In the genomic region with DNA sequence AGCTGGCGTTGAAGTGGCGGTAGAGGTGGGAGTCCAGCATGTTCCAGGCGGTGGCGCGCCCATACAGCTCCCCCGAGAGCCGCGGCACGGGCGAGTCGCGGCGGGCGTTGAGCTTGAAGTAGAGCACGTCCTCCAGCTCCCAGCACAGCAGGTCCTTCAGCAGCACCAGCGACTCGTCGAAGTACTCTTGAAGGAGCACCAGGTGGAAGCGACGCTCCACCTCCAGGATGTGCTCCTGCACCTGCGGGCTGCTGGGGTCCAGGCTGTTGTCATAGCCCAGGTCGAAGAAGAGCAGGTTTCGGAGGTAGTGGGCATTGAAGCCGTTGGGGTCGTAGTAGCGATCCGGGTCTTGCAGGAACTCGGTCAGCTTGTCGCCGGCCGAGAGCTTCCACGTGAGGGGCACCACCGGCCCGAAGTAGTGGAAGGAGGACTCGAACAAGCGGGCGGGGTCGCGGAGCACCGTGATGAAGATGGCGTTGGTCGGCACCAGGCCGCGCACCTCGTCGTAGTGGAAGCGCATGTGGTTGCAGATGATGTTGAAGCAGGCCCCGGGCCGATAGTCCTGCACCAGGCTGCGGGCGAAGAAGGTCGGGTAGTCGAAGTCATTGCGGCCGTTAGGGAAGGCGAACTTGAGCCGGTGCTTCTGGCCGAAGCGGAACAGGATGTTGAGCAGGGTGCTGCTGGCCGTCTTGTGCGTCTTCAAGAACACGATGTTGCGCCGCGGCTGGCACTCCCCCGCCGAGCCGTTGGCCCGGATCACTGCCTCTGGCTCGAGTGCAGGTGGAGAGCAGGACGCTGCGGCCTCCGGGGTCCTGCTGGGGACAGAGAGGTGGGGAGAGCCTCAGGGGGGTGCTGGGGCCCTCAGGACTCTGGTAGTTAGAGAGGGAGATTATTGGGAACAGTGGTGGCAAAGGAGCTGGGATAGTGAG, we compare ENCODE assay signal across 24 cellular contexts. TPM values are rescaled to one million over a fixed set of nuclear protein-coding genes. Genes with fewer than 3 reads are reported as not detected.
"Had no signal": no experiment of that assay in that cellular context is flagged by ENCODE, and none has a peak within 500 bp of the region (broad histone marks: within the 10 kb centered on the region; RNA-seq: fewer than 3 reads in every experiment).

No MANE protein-coding gene starts in this region.

- DNase-seq: activated B cell treated with CpG ODN at 0.5 μM for 24 hours; activated CD4-positive, alpha-beta T cell treated with anti-CD3 and anti-CD28 coated beads for 4 hours; activated naive CD4-positive, alpha-beta T cell; activated naive CD8-positive, alpha-beta T cell treated with anti-CD3 and anti-CD28 coated beads for 36 hours; activated T-cell treated with anti-CD3 and anti-CD28 coated beads for 4 hours; amniotic stem cell; dorsolateral prefrontal cortex; foreskin keratinocyte; hippocampal formation; kidney; nucleus accumbens; stimulated activated CD4-positive, alpha-beta T cell treated with anti-CD3 and anti-CD28 coated beads, Interleukin-12 subunit alpha, Interleukin-12 subunit beta, amount 100 ng/mL, for 4 hours; stimulated activated CD4-positive, alpha-beta T cell treated with anti-CD3 and anti-CD28 coated beads, Interleukin-1b, Interleukin-23, amount 100 ng/mL, for 48 hours; stimulated activated CD8-positive, alpha-beta memory T cell treated with anti-CD3 and anti-CD28 coated beads, Interleukin-4, amount 100 ng/mL, for 48 hours; stimulated activated naive CD4-positive, alpha-beta T cell treated with Interleukin-2 at 50 U/mL for 16 hours; thyroid gland had no signal

- H3K4me1 Mint-ChIP-seq: activated B cell treated with CpG ODN at 0.5 μM for 24 hours; activated naive CD8-positive, alpha-beta T cell treated with anti-CD3 and anti-CD28 coated beads for 36 hours; mesothelial cell of epicardium had no signal

- H3K9me3 ChIP-seq: thyroid gland had no signal

- ATAC-seq: foreskin keratinocyte; natural killer cell treated with Interleukin-12 subunit alpha and Interleukin-12 subunit beta and Interleukin-15 and Interleukin-18, amount 100 ng/mL, for 72 hours had no signal

- H3K36me3 Mint-ChIP-seq: activated CD4-positive, alpha-beta memory T cell treated with anti-CD3 and anti-CD28 coated beads for 36 hours; activated naive CD8-positive, alpha-beta T cell treated with anti-CD3 and anti-CD28 coated beads for 36 hours; mesothelial cell of epicardium; natural killer cell treated with Interleukin-12 subunit alpha and Interleukin-12 subunit beta and Interleukin-15 and Interleukin-18, amount 100 ng/mL, for 72 hours had no signal

- H3K27me3 Mint-ChIP-seq: activated B cell treated with CpG ODN at 0.5 μM for 24 hours; activated CD4-positive, alpha-beta memory T cell treated with anti-CD3 and anti-CD28 coated beads for 36 hours; activated naive CD8-positive, alpha-beta T cell treated with anti-CD3 and anti-CD28 coated beads for 36 hours; natural killer cell treated with Interleukin-12 subunit alpha and Interleukin-12 subunit beta and Interleukin-15 and Interleukin-18, amount 100 ng/mL, for 72 hours had no signal

- H3K27me3 ChIP-seq: dorsolateral prefrontal cortex, foreskin keratinocyte, thyroid gland had no signal

- H3K27ac Mint-ChIP-seq: activated B cell treated with CpG ODN at 0.5 μM for 24 hours; activated CD4-positive, alpha-beta memory T cell treated with anti-CD3 and anti-CD28 coated beads for 36 hours; activated naive CD8-positive, alpha-beta T cell treated with anti-CD3 and anti-CD28 coated beads for 36 hours; activated T-helper 1 cell treated with anti-CD3 and anti-CD28 coated beads, Interleukin-12 subunit alpha, Interleukin-12 subunit beta, Interleukin-2, Interleukin-4 antibody, amounts not matched to agents 30 ng/mL and 10 ng/mL and 1 ng/mL, durations not matched to agents 14 hours and 24 hours and 36 hours; mesothelial cell of epicardium; natural killer cell treated with Interleukin-12 subunit alpha and Interleukin-12 subunit beta and Interleukin-15 and Interleukin-18, amount 100 ng/mL, for 72 hours; T-helper 2 cell treated with Interferon-gamma antibody and Interleukin-4, amounts not matched to agents 5 μg/mL and 100 μg/mL, for 36 hours had no signal

- H3K4me3 ChIP-seq: dorsolateral prefrontal cortex, lung, thyroid gland had no signal

- H3K4me3 Mint-ChIP-seq: activated B cell treated with CpG ODN at 0.5 μM for 24 hours; activated CD4-positive, alpha-beta memory T cell treated with anti-CD3 and anti-CD28 coated beads for 36 hours; activated naive CD8-positive, alpha-beta T cell treated with anti-CD3 and anti-CD28 coated beads for 36 hours; activated T-helper 1 cell treated with anti-CD3 and anti-CD28 coated beads, Interleukin-12 subunit alpha, Interleukin-12 subunit beta, Interleukin-2, Interleukin-4 antibody, amounts not matched to agents 30 ng/mL and 10 ng/mL and 1 ng/mL, durations not matched to agents 14 hours and 24 hours and 36 hours; mesothelial cell of epicardium; natural killer cell treated with Interleukin-12 subunit alpha and Interleukin-12 subunit beta and Interleukin-15 and Interleukin-18, amount 100 ng/mL, for 72 hours; T-helper 2 cell treated with Interferon-gamma antibody and Interleukin-4, amounts not matched to agents 5 μg/mL and 100 μg/mL, for 36 hours had no signal

- H3K27ac ChIP-seq: dorsolateral prefrontal cortex, epithelial cell of prostate, foreskin keratinocyte, thyroid gland had no signal

- H3K9me3 Mint-ChIP-seq: activated B cell treated with CpG ODN at 0.5 μM for 24 hours; activated CD4-positive, alpha-beta memory T cell treated with anti-CD3 and anti-CD28 coated beads for 36 hours; activated naive CD8-positive, alpha-beta T cell treated with anti-CD3 and anti-CD28 coated beads for 36 hours; activated T-helper 1 cell treated with anti-CD3 and anti-CD28 coated beads, Interleukin-12 subunit alpha, Interleukin-12 subunit beta, Interleukin-2, Interleukin-4 antibody, amounts not matched to agents 30 ng/mL and 10 ng/mL and 1 ng/mL, durations not matched to agents 14 hours and 24 hours and 36 hours; mesothelial cell of epicardium; natural killer cell treated with Interleukin-12 subunit alpha and Interleukin-12 subunit beta and Interleukin-15 and Interleukin-18, amount 100 ng/mL, for 72 hours; T-helper 2 cell treated with Interferon-gamma antibody and Interleukin-4, amounts not matched to agents 5 μg/mL and 100 μg/mL, for 36 hours had no signal

- H3K4me1 ChIP-seq: foreskin keratinocyte, thyroid gland had no signal

- H3K36me3 ChIP-seq: thyroid gland had no signal

RNA-seq across cellular contexts. Expression of a gene that starts 9.0 kb away (rescaled TPM):
- total RNA-seq: activated B cell treated with CpG ODN at 0.5 μM for 24 hours; activated naive CD8-positive, alpha-beta T cell treated with anti-CD3 and anti-CD28 coated beads for 36 hours; activated T-helper 1 cell treated with anti-CD3 and anti-CD28 coated beads, Interleukin-12 subunit alpha, Interleukin-12 subunit beta, Interleukin-2, Interleukin-4 antibody, amounts not matched to agents 30 ng/mL and 10 ng/mL and 1 ng/mL, durations not matched to agents 14 hours and 24 hours and 36 hours; natural killer cell treated with Interleukin-12 subunit alpha and Interleukin-12 subunit beta and Interleukin-15 and Interleukin-18, amount 100 ng/mL, for 72 hours had no signal

RNA-seq across cellular contexts. Expression of a gene that starts 18.9 kb away (rescaled TPM):
- total RNA-seq: activated B cell treated with CpG ODN at 0.5 μM for 24 hours; activated CD4-positive, alpha-beta memory T cell treated with anti-CD3 and anti-CD28 coated beads for 36 hours; activated naive CD8-positive, alpha-beta T cell treated with anti-CD3 and anti-CD28 coated beads for 36 hours; activated T-helper 1 cell treated with anti-CD3 and anti-CD28 coated beads, Interleukin-12 subunit alpha, Interleukin-12 subunit beta, Interleukin-2, Interleukin-4 antibody, amounts not matched to agents 30 ng/mL and 10 ng/mL and 1 ng/mL, durations not matched to agents 14 hours and 24 hours and 36 hours; foreskin keratinocyte; natural killer cell treated with Interleukin-12 subunit alpha and Interleukin-12 subunit beta and Interleukin-15 and Interleukin-18, amount 100 ng/mL, for 72 hours had no signal
- polyA plus RNA-seq: foreskin keratinocyte had no signal

RNA-seq across cellular contexts. Expression of a gene that starts 50.1 kb away (rescaled TPM):
- total RNA-seq: activated B cell treated with CpG ODN at 0.5 μM for 24 hours; activated CD4-positive, alpha-beta memory T cell treated with anti-CD3 and anti-CD28 coated beads for 36 hours; activated naive CD8-positive, alpha-beta T cell treated with anti-CD3 and anti-CD28 coated beads for 36 hours; activated T-helper 1 cell treated with anti-CD3 and anti-CD28 coated beads, Interleukin-12 subunit alpha, Interleukin-12 subunit beta, Interleukin-2, Interleukin-4 antibody, amounts not matched to agents 30 ng/mL and 10 ng/mL and 1 ng/mL, durations not matched to agents 14 hours and 24 hours and 36 hours; natural killer cell treated with Interleukin-12 subunit alpha and Interleukin-12 subunit beta and Interleukin-15 and Interleukin-18, amount 100 ng/mL, for 72 hours; subcutaneous adipose tissue had no signal

RNA-seq across cellular contexts. Expression of a gene that starts 51.4 kb away (rescaled TPM):
- total RNA-seq: activated B cell treated with CpG ODN at 0.5 μM for 24 hours had no signal
